In genomic region chr13:79936368-79937136, GRCh38 we compare ENCODE assay signal across 9 cellular contexts.
DNase-seq lines count a peak whose midpoint lies in the region; ATAC-seq and TF ChIP-seq lines count a peak whose summit lies in the region.
"Had no signal": no experiment of that assay in that cellular context is flagged by ENCODE, and none has a peak within 500 bp of the region (broad histone marks: within the 10 kb centered on the region; RNA-seq: fewer than 3 reads in every experiment).

No MANE protein-coding gene starts in this region.

- peak overlapping the region; percentile 92 for H3K27ac ChIP-seq in PC-9
- H3K27ac ChIP-seq in esophagus muscularis mucosa (replicated peaks in 1 of 4), result peak overlapping the region; percentile 57 to 75 (median 61)
- H3K27ac ChIP-seq: BLaER1 had no signal

- H3K79me2 ChIP-seq in PC-9 (ENCODE audit: low read depth), result no peaks in the 10 kb centered on the region

- TF ChIP-seq EP300 in esophagus muscularis mucosa (IDR thresholded peaks at IDR 0.05), result no peak

- intact Hi-C loops in PC-9 (cut with micrococcal nuclease; ENCODE audit: unreplicated experiment) (loop anchor here (1.0 to 2.0 kb wide), 5 partner anchors 67 to 404 kb away; partner anchors contain the start of gene SPRY2), esophagus muscularis mucosa (cut with DNase I) (no loop called here)

- peak overlapping the region; percentile 56 for H3K4me2 ChIP-seq in PC-9
- H3K4me2 ChIP-seq: BLaER1 had no signal

- BruUV-seq in PC-9 (replicated peaks; lab: Mats Ljungman, UMichigan), result TSS peak; percentile 92

- H3F3A ChIP-seq in PC-9 (ENCODE audit: insufficient read depth, low read depth), result peaks cover 21% of the 10 kb centered on the region

- 62% methylated on average over 11 of the region's 12 CpGs for WGBS in esophagus muscularis mucosa

- peak overlapping the region; percentile 71 for H2AFZ ChIP-seq in PC-9

- H3K36me3 ChIP-seq in PC-9 (ENCODE audit: low read depth) (0 out of 2 replicates have a peak, but pooled peaks cover 7% of the 10 kb centered on the region), esophagus muscularis mucosa (no peaks in the 10 kb centered on the region)
- H3K36me3 ChIP-seq: BLaER1 had no signal

- H3K9me3 ChIP-seq in PC-9 (ENCODE audit: insufficient read depth, low read depth) (peaks cover 20% of the 10 kb centered on the region), esophagus muscularis mucosa (no peaks in the 10 kb centered on the region)
- H3K9me3 ChIP-seq: BLaER1 had no signal

- no peak for ATAC-seq in GM18867 (IDR thresholded peaks at IDR 0.05; ENCODE audit: unreplicated experiment)

- peak overlapping the region; percentile 6; the same call in 1 of the 2 replicates for H3K4me3 ChIP-seq in PC-9
- H3K4me3 ChIP-seq in esophagus muscularis mucosa, result no peak overlapping the region
- H3K4me3 ChIP-seq: BLaER1 had no signal

- TF ChIP-seq POLR2A in esophagus muscularis mucosa (IDR thresholded peaks at IDR 0.05; ENCODE audit: low read depth), result no peak

- CTCF ChIA-PET in PC-9 (lab: Charles Lee), result interaction anchor here (1.2 kb wide), 1 partner anchor 405 kb away, joined by 4 read pairs; the partner anchor contains the start of gene SPRY2

- DNase-seq in A172 (ENCODE audit: low spot score) (peak; percentile 99), PC-9 (peak; percentile 63 to 98), esophagus muscularis mucosa (ENCODE audit: extremely low spot score) (no peak), mucosa of gallbladder (ENCODE audit: low spot score) (peak; percentile 28), iPS-NIHi11 (ENCODE audit: low spot score) (no peak), mesenteric fat pad (ENCODE audit: low spot score) (no peak), UCSD-AML1 (lab: John Stamatoyannopoulos, UW; ENCODE audit: unreplicated experiment) (no peak)

- H3K4me1 ChIP-seq in PC-9 (replicated peaks; ENCODE audit: insufficient read depth), result peaks cover 26% of the 10 kb centered on the region
- peaks cover 0 to 16% (median 13%) of the 10 kb centered on the region in 4 donors for H3K4me1 ChIP-seq in esophagus muscularis mucosa

- no peak for TF ChIP-seq CTCF in PC-9 (conservative IDR thresholded peaks at IDR 0.05)
- no peak for TF ChIP-seq CTCF in esophagus muscularis mucosa (IDR thresholded peaks at IDR 0.05)

- no peaks in the 10 kb centered on the region for H3K27me3 ChIP-seq in PC-9 (ENCODE audit: insufficient read depth, low read depth)
- H3K27me3 ChIP-seq in esophagus muscularis mucosa, result no peaks in the 10 kb centered on the region
- H3K27me3 ChIP-seq: BLaER1 had no signal

- no peaks in the 10 kb centered on the region for H3K9me2 ChIP-seq in PC-9 (ENCODE audit: insufficient read depth)

- no peaks in the 10 kb centered on the region for H4K20me1 ChIP-seq in PC-9 (ENCODE audit: insufficient read depth)
- H4K20me1 ChIP-seq: BLaER1 had no signal

- POLR2A ChIA-PET in PC-9 (lab: Charles Lee; ENCODE audit: unreplicated experiment), result interaction anchor here (0.5 to 1.1 kb wide), 6 partner anchors 21 to 629 kb away, joined by 3 to 8 read pairs (median 4); partner anchors contain the start of genes NDFIP2 and SPRY2

Comparison
In these comparisons a context has a peak if more than half of its experiments do, and no peak if none do; other contexts are left out.
1. DNase-seq: peak in A172 (single experiment), PC-9 (2 of 2) and mucosa of gallbladder (single experiment); none in esophagus muscularis mucosa (single experiment), iPS-NIHi11 (single experiment), mesenteric fat pad (single experiment) and UCSD-AML1 (single experiment).